8 cellular contexts compared by ENCODE assay signal in genomic region chr3:186107148-186108105, GRCh38. TPM values are rescaled to one million over a fixed set of nuclear protein-coding genes. Genes with fewer than 3 reads are reported as not detected.
DNase-seq lines count a peak whose midpoint lies in the region; ATAC-seq and TF ChIP-seq lines count a peak whose summit lies in the region.

No MANE protein-coding gene starts in this region.

- H3K36me3 Mint-ChIP-seq in natural killer cell, result no peaks in the 10 kb centered on the region
- peaks cover 4% of the 10 kb centered on the region for H3K36me3 Mint-ChIP-seq in type B pancreatic cell

- CTCF ChIA-PET in PC-9 (lab: Charles Lee), result interaction anchor here (0.6 to 0.7 kb wide), 3 partner anchors 18 to 1058 kb away, joined by 7 to 12 read pairs (median 10); no protein-coding TSS in a partner anchor

- H3K4me2 ChIP-seq in PC-9, result peak overlapping the region; percentile 92

- peaks cover 39 to 41% of the 10 kb centered on the region in 2 donors for H3K4me1 Mint-ChIP-seq in natural killer cell
- peaks cover 50% of the 10 kb centered on the region for H3K4me1 Mint-ChIP-seq in type B pancreatic cell (ENCODE audit: unreplicated experiment)

- peak overlapping the region; percentile 85 for H2AFZ ChIP-seq in PC-9

- H3K4me1 ChIP-seq in PC-9 (replicated peaks; ENCODE audit: insufficient read depth), result peaks cover 54% of the 10 kb centered on the region
- peaks cover 13% of the 10 kb centered on the region for H3K4me1 ChIP-seq in foreskin keratinocyte

- no peaks in the 10 kb centered on the region for H4K20me1 ChIP-seq in PC-9 (ENCODE audit: insufficient read depth)

- DNase-seq in GM06990 (ENCODE audit: extremely low read depth, insufficient read length), result peak; percentile 61
- peak; percentile 57 for DNase-seq in LHCN-M2 (ENCODE audit: low read depth)
- DNase-seq in PC-9, result peak; percentile 72 to 79
- DNase-seq in activated gamma-delta T cell (lab: John Stamatoyannopoulos, UW), result peak; percentile 28
- DNase-seq in foreskin keratinocyte, result peak; percentile 27 to 54
- DNase-seq in natural killer cell, result peak; percentile 24
- DNase-seq in type B pancreatic cell (ENCODE audit: extremely low spot score, unreplicated experiment), result peak; percentile 81

- H3K9me2 ChIP-seq in PC-9 (ENCODE audit: insufficient read depth), result no peaks in the 10 kb centered on the region

- H3K27ac ChIP-seq in PC-9 (peak overlapping the region; percentile 80), foreskin keratinocyte (peak overlapping the region; percentile 23)

- peak overlapping the region; percentile 68 to 92 for H3K27ac Mint-ChIP-seq in natural killer cell
- H3K27ac Mint-ChIP-seq in type B pancreatic cell, result peak overlapping the region; percentile 88

- H3K27me3 ChIP-seq in GM06990 (replicated peaks; ENCODE audit: control insufficient read depth, insufficient read depth, low read length), result no peaks in the 10 kb centered on the region
- H3K27me3 ChIP-seq in PC-9 (ENCODE audit: insufficient read depth, low read depth), result no peaks in the 10 kb centered on the region
- H3K27me3 ChIP-seq in foreskin keratinocyte, result no peaks in the 10 kb centered on the region

- TF ChIP-seq CTCF in GM06990 (IDR thresholded peaks at IDR 0.05; ENCODE audit: insufficient read depth, low read length, poor library complexity, severe bottlenecking) (no peak), PC-9 (conservative IDR thresholded peaks at IDR 0.05) (no peak), foreskin keratinocyte (conservative IDR thresholded peaks at IDR 0.05) (no peak), natural killer cell (IDR thresholded peaks at IDR 0.05) (no peak), type B pancreatic cell (conservative IDR thresholded peaks at IDR 0.05) (no peak)

- no TSS peak for BruUV-seq in PC-9 (replicated peaks; lab: Mats Ljungman, UMichigan)

- peak overlapping the region; percentile 80 for H3K4me3 ChIP-seq in GM06990 (replicated peaks; ENCODE audit: low read depth, low read length)
- H3K4me3 ChIP-seq in PC-9, result peak overlapping the region; percentile 87

- H3K9me3 Mint-ChIP-seq in natural killer cell (no peaks in the 10 kb centered on the region), type B pancreatic cell (no peaks in the 10 kb centered on the region)

- H3K36me3 ChIP-seq in GM06990 (ENCODE audit: control insufficient read depth, insufficient read depth, low read length), result peaks cover 2% of the 10 kb centered on the region; the same call in 1 of the 2 replicates
- H3K36me3 ChIP-seq in PC-9 (ENCODE audit: low read depth), result peaks cover 24% of the 10 kb centered on the region

- peaks cover 40% of the 10 kb centered on the region for H3K79me2 ChIP-seq in PC-9 (ENCODE audit: low read depth)

- H3F3A ChIP-seq in PC-9 (ENCODE audit: insufficient read depth, low read depth), result peaks cover 45% of the 10 kb centered on the region

- no peaks in the 10 kb centered on the region for H3K9me3 ChIP-seq in PC-9 (ENCODE audit: insufficient read depth, low read depth)

- intact Hi-C loops in PC-9 (cut with micrococcal nuclease; ENCODE audit: unreplicated experiment) (loop anchor here (1.0 to 10.0 kb wide), 7 partner anchors 10 to 675 kb away; partner anchors contain the start of genes DNAJB11 and EIF4A2), natural killer cell (cut with micrococcal nuclease) (loop anchor here (2.0 to 5.0 kb wide), 3 partner anchors 77 to 1030 kb away; partner anchors contain the start of genes RPL39L and ST6GAL1)

- ATAC-seq in foreskin keratinocyte (peak; percentile 4), natural killer cell (no peak), GM19328 (IDR thresholded peaks at IDR 0.05; ENCODE audit: unreplicated experiment) (no peak)

- POLR2A ChIA-PET in PC-9 (lab: Charles Lee; ENCODE audit: unreplicated experiment), result no interaction called here

- H3K4me3 Mint-ChIP-seq in natural killer cell (peak overlapping the region; percentile 96), type B pancreatic cell (peak overlapping the region; percentile 94)

- peaks cover 49 to 51% of the 10 kb centered on the region in 2 donors for H3K27me3 Mint-ChIP-seq in natural killer cell (ENCODE audit: low read depth in 2 of 2)
- peaks cover 52% of the 10 kb centered on the region for H3K27me3 Mint-ChIP-seq in type B pancreatic cell

RNA-seq across cellular contexts. Expression of gene ETV5, which starts 1.5 kb away (rescaled TPM):
- total RNA-seq in LHCN-M2 (2014; rRNA removed), result 48.5 and 57.0 TPM in 2 replicates
- polyA plus RNA-seq in LHCN-M2 (2012), result 25.1 TPM
- total RNA-seq in PC-9 (2021), result 39.3 and 65.7 TPM in 2 replicates
- 46.8 and 53.6 TPM in 2 replicates for total RNA-seq in foreskin keratinocyte
- polyA plus RNA-seq in foreskin keratinocyte, result 23.4 and 24.5 TPM in 2 replicates
- 1 to 10 TPM; 3.0 to 5.3 (median 4.6) TPM for total RNA-seq in natural killer cell
- 26.4 and 42.2 TPM in 2 replicates for total RNA-seq in type B pancreatic cell (ENCODE audit: low replicate concordance)

Comparison
In these comparisons a context has a peak if more than half of its experiments do, and no peak if none do; other contexts are left out.
1. DNase-seq: peak in every context shown above with its lines; median percentile 81 in type B pancreatic cell; 76 in PC-9; 61 in GM06990; 57 in LHCN-M2; 40 in foreskin keratinocyte; 28 in activated gamma-delta T cell; 24 in natural killer cell.